ENCODE assay signal across 8 cellular contexts in the genomic region with DNA sequence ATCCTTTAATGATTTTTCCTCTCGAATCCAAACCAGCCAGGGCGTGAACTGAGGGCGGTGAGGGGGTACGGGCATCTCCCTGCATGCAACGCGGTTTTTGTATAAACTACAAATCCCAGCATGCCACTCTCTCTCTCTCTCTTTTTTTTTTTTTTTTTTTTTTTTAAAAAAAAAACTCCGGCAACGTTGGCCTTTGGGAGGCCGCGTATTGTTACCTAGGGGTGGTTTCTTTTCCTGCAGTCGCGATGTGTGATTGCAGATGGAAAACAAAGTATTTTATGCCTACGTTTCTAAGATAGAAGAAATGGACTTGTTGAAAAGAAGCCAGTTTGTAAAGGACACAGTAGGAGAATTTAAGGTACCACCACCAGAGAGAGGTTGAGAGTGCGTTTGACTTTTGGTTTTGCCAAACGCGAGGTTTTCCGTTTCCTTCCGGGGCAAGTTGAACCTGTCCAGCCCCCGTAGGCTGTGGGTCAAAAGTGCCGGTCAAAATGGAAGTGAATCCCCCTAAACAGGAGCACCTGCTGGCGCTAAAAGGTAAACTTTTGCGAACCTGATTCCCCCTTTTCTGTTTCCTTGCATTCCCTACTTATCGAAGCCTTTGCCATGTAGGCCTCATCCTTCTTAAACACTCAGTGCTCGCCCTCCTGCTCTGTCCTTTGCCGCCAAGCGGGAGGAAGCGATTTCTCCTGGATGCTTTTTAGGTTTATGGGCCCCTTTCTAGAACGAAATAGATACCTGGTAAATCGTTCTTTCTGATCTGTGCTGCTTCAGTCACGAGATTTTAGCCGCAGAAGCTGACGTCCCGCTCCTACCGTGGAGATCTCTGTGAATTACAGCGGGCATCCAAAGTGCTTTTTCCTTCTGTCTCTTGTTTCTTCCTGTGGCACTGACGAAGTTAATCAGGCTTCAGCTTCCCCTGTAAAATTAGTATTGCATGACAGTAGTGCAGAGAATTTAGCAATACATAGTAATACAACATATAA. TPM values are rescaled to one million over a fixed set of nuclear protein-coding genes. Genes with fewer than 3 reads are reported as not detected.
DNase-seq lines count a peak whose midpoint lies in the region; ATAC-seq, FAIRE-seq and TF ChIP-seq lines count a peak whose summit lies in the region.

Gene SHLD3 (plus strand): TSS at position 458 of the 986 bp plus-strand sequence. CDS start 4,561 bp downstream, outside the sequence.
Gene TRAPPC13 (plus strand): TSS at position 458 of the 986 bp plus-strand sequence. CDS start 34 bp downstream, at position 492.

- H3K4me1 Mint-ChIP-seq in WTC11: peaks cover 14% of the 10 kb centered on the region
- H3K4me1 Mint-ChIP-seq in central memory CD8-positive, alpha-beta T cell: peaks cover 24% of the 10 kb centered on the region

- peak; percentile 76 for FAIRE-seq in islet of Langerhans (lab: Jason Lieb, UNC)

- POLR2A ChIA-PET in WTC11 (lab: Charles Lee): interaction anchor here (1.5 kb wide), 1 partner anchor 62 kb away, joined by 6 read pairs; the partner anchor contains the start of genes CENPK and PPWD1

- H3K27ac Mint-ChIP-seq in WTC11: peak within 1 kb of the TSS; percentile 97
- H3K27ac Mint-ChIP-seq in central memory CD8-positive, alpha-beta T cell (ENCODE audit: low read depth): peak within 1 kb of the TSS; percentile 99

- peak; percentile 75 for DNase-seq in AG08395 (ENCODE audit: low spot score)
- peak; percentile 88 for DNase-seq in NCI-H2227 (lab: John Stamatoyannopoulos, UW; ENCODE audit: unreplicated experiment)
- DNase-seq in WTC11 (ENCODE audit: low spot score): peak; percentile 72
- DNase-seq in central memory CD8-positive, alpha-beta T cell (ENCODE audit: low spot score in 2 of 2): peak; percentile 69 to 82
- DNase-seq in stimulated activated CD4-positive, alpha-beta T cell treated with anti-CD3 and anti-CD28 coated beads, Interleukin-12 subunit alpha, Interleukin-12 subunit beta, amount 100 ng/mL, for 24 hours (ENCODE audit: low read depth in 2 of 2): peak; percentile 62 to 66

- no peaks in the 10 kb centered on the region for H3K27me3 Mint-ChIP-seq in WTC11 (ENCODE audit: low read depth)
- no peaks in the 10 kb centered on the region for H3K27me3 Mint-ChIP-seq in central memory CD8-positive, alpha-beta T cell

- no peaks in the 10 kb centered on the region for H3K9me3 Mint-ChIP-seq in WTC11
- no peaks in the 10 kb centered on the region for H3K9me3 Mint-ChIP-seq in central memory CD8-positive, alpha-beta T cell

- no peak for TF ChIP-seq CTCF in WTC11 (IDR thresholded peaks at IDR 0.05)

- CTCF ChIA-PET in WTC11 (lab: Charles Lee): no interaction called here

- ATAC-seq in GM18907 (IDR thresholded peaks at IDR 0.05; ENCODE audit: unreplicated experiment) (peak; percentile 84), HG03159 (IDR thresholded peaks at IDR 0.05; ENCODE audit: unreplicated experiment) (peak; percentile 76), WTC11 (peak; percentile 79)
- peak; percentile 73 for ATAC-seq in central memory CD8-positive, alpha-beta T cell (replicated peaks; ENCODE audit: extremely low read depth, poor library complexity, severe bottlenecking)

- H3K36me3 Mint-ChIP-seq in WTC11: peaks cover 9% of the 10 kb centered on the region; the same call in 1 of the 2 replicates
- peaks cover 42% of the 10 kb centered on the region for H3K36me3 Mint-ChIP-seq in central memory CD8-positive, alpha-beta T cell (ENCODE audit: insufficient read depth)

- peak within 1 kb of the TSS; percentile 99 for H3K4me3 Mint-ChIP-seq in WTC11
- peak within 1 kb of the TSS; percentile 98 for H3K4me3 Mint-ChIP-seq in central memory CD8-positive, alpha-beta T cell

TF ChIP-seq in WTC11, 78 proteins besides CTCF, POLR2A, EP300 and RAD21 (continues in another document):
- no peak for TF ChIP-seq AFF4 (CRISPR knock-in tag; IDR thresholded peaks at IDR 0.05; ENCODE audit: borderline replicate concordance)
- no peak for TF ChIP-seq MXD4 (CRISPR knock-in tag; IDR thresholded peaks at IDR 0.05; ENCODE audit: borderline replicate concordance)
- peak; percentile 47; the same call in 1 of the 2 replicates for TF ChIP-seq SP1 (CRISPR knock-in tag; conservative IDR thresholded peaks at IDR 0.05)
- TF ChIP-seq, protein P1, sequence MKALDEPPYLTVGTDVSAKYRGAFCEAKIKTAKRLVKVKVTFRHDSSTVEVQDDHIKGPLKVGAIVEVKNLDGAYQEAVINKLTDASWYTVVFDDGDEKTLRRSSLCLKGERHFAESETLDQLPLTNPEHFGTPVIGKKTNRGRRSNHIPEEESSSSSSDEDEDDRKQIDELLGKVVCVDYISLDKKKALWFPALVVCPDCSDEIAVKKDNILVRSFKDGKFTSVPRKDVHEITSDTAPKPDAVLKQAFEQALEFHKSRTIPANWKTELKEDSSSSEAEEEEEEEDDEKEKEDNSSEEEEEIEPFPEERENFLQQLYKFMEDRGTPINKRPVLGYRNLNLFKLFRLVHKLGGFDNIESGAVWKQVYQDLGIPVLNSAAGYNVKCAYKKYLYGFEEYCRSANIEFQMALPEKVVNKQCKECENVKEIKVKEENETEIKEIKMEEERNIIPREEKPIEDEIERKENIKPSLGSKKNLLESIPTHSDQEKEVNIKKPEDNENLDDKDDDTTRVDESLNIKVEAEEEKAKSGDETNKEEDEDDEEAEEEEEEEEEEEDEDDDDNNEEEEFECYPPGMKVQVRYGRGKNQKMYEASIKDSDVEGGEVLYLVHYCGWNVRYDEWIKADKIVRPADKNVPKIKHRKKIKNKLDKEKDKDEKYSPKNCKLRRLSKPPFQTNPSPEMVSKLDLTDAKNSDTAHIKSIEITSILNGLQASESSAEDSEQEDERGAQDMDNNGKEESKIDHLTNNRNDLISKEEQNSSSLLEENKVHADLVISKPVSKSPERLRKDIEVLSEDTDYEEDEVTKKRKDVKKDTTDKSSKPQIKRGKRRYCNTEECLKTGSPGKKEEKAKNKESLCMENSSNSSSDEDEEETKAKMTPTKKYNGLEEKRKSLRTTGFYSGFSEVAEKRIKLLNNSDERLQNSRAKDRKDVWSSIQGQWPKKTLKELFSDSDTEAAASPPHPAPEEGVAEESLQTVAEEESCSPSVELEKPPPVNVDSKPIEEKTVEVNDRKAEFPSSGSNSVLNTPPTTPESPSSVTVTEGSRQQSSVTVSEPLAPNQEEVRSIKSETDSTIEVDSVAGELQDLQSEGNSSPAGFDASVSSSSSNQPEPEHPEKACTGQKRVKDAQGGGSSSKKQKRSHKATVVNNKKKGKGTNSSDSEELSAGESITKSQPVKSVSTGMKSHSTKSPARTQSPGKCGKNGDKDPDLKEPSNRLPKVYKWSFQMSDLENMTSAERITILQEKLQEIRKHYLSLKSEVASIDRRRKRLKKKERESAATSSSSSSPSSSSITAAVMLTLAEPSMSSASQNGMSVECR (CRISPR knock-in tag; IDR thresholded peaks at IDR 0.05; ENCODE audit: borderline replicate concordance): no peak; the same call in 1 of the 2 replicates
- peak; percentile 30; the same call in 1 of the 2 replicates for TF ChIP-seq ESRRA (CRISPR knock-in tag; IDR thresholded peaks at IDR 0.05; ENCODE audit: borderline replicate concordance)
- no peak for TF ChIP-seq SMAD4 (CRISPR knock-in tag; IDR thresholded peaks at IDR 0.05)
- 0 out of 2 replicates have a peak, but pooled peaks have one; percentile 26 for TF ChIP-seq ETV6 (CRISPR knock-in tag; IDR thresholded peaks at IDR 0.05)
- no peak for TF ChIP-seq ZNF281 (CRISPR knock-in tag; IDR thresholded peaks at IDR 0.05)

RNA-seq across cellular contexts. Expression of gene SHLD3, which starts in this region (rescaled TPM):
- 1.9 to 3.3 TPM (median 2.5 TPM) in 3 replicates for total RNA-seq in WTC11 (2021)

RNA-seq across cellular contexts. Expression of gene TRAPPC13, which starts in this region (rescaled TPM):
- 16.3 to 18.8 TPM (median 17.0 TPM) in 3 replicates for total RNA-seq in WTC11 (2021)

Comparison
In these comparisons a context has a peak if more than half of its experiments do, and no peak if none do; other contexts are left out.
1. Peak in every context shown above with its lines: DNase-seq and ATAC-seq.